ENCODE assay signal across 26 cellular contexts in the genomic region with DNA sequence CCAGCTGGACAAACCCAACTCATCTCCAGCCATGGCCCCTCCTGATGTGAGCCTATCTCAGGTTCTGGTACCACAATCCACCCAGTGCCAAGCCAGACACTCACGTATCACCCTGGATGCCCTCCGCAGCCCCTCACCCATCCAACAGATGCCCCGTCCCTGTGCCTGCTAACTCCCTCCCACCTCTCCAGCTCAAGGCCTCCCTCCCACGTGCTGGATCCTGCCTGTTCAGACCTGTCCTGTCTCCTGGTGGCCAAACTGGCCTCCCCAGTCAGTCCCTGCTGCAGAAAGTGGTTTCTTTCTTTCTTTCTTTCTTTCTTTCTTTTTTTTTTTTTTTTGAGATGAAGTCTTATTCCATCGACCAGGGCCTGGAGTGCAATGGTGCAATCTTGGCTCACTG.
DNase-seq lines count a peak whose midpoint lies in the region; ATAC-seq and TF ChIP-seq lines count a peak whose summit lies in the region.
"Had no signal": no experiment of that assay in that cellular context is flagged by ENCODE, and none has a peak within 500 bp of the region (broad histone marks: within the 10 kb centered on the region; RNA-seq: fewer than 3 reads in every experiment).

No MANE protein-coding gene starts in this region.

- intact Hi-C loops in left ventricle myocardium superior (cut with micrococcal nuclease) (no loop called here), cardiac septum (cut with DNase I) (no loop called here)

- ATAC-seq in left ventricle myocardium superior (no peak), GM21367 (IDR thresholded peaks at IDR 0.05; ENCODE audit: unreplicated experiment) (no peak)
- ATAC-seq: CD8-positive, alpha-beta T cell; left lobe of liver; right cardiac atrium; stimulated activated naive CD8-positive, alpha-beta T cell treated with anti-CD3 and anti-CD28 coated beads, Interleukin-15, Interleukin-2, amounts not matched to agents 100 U/mL and 50 U/mL, for 24 hours had no signal

- DNase-seq in left ventricle myocardium superior (peak; percentile 11), cardiac septum (ENCODE audit: low spot score) (no peak), NCI-H446 treated with DMSO at 0.1 percent for 48 hours (lab: John Stamatoyannopoulos, UW) (peak; percentile 90), epithelial cell of esophagus (ENCODE audit: low read depth) (peak; percentile 46), ACHN (no peak), GF-D8 (lab: John Stamatoyannopoulos, UW) (no peak)
- DNase-seq: activated CD4-positive, alpha-beta T cell treated with anti-CD3 and anti-CD28 coated beads, Interleukin-2, amount 10 ng/mL, durations not matched to agents 24 days and 14 days; activated gamma-delta T cell; activated naive CD8-positive, alpha-beta T cell treated with anti-CD3 and anti-CD28 coated beads for 36 hours; activated T-cell treated with anti-CD3 and anti-CD28 coated beads, Interleukin-2, amount 50 U/mL, for 24 hours; anterior cingulate cortex; CD8-positive, alpha-beta T cell; effector CD8-positive, alpha-beta T cell; mesenchymal stem cell; NCI-H2029 treated with DMSO at 0.1 percent for 48 hours; NCI-H226; Peyer's patch; right cardiac atrium; SIG-M5; stimulated activated CD4-positive, alpha-beta T cell treated with anti-CD3 and anti-CD28 coated beads, Interleukin-1b, Interleukin-23, amount 100 ng/mL, for 48 hours; stimulated activated naive CD8-positive, alpha-beta T cell treated with anti-CD3 and anti-CD28 coated beads, Interleukin-15, Interleukin-2, amounts not matched to agents 100 U/mL and 50 U/mL, for 24 hours had no signal

- peak; percentile 17 for TF ChIP-seq CTCF in epithelial cell of esophagus (IDR thresholded peaks at IDR 0.05; ENCODE audit: insufficient read depth, low read depth, low read length, missing control alignments)

- H3K4me3 ChIP-seq in epithelial cell of esophagus (ENCODE audit: low read length) = no peak overlapping the region
- H3K4me3 ChIP-seq: cardiac muscle cell, coronary artery, Peyer's patch, smooth muscle cell had no signal

- in situ Hi-C loops in ACHN (cut with HindIII; ENCODE audit: low pct_ligation_motif_present, low pct_unique_long_range_greater_than_20kb, low sequenced_read_pairs) = no loop called here

Comparison
In these comparisons a context has a peak if more than half of its experiments do, and no peak if none do; other contexts are left out.
1. DNase-seq: peak in left ventricle myocardium superior (single experiment), NCI-H446 treated with DMSO at 0.1 percent for 48 hours (single experiment) and epithelial cell of esophagus (single experiment); none in cardiac septum (single experiment), ACHN (single experiment) and GF-D8 (single experiment).